23 cellular contexts compared by ENCODE assay signal in genomic region chr2:880201-880970, GRCh38.
"Had no signal": no experiment of that assay in that cellular context is flagged by ENCODE, and none has a peak within 500 bp of the region (broad histone marks: within the 10 kb centered on the region; RNA-seq: fewer than 3 reads in every experiment).

No MANE protein-coding gene starts in this region.

- H3K9me3 Mint-ChIP-seq: activated B cell treated with CpG ODN at 0.5 μM for 24 hours; activated naive CD8-positive, alpha-beta T cell treated with anti-CD3 and anti-CD28 coated beads, Interleukin-2, amount 50 U/mL, for 24 hours; dendritic cell treated with granulocyte-macrophage colony-stimulating factor and Interleukin-4, amounts not matched to agents 40 ng/mL and 50 ng/mL, for 4 days had no signal

- H3K27ac ChIP-seq: body of pancreas, cardiac muscle cell, left lung, sigmoid colon, upper lobe of left lung had no signal

- DNase-seq: activated B cell treated with CpG ODN at 0.5 μM for 24 hours; activated CD4-positive, alpha-beta T cell treated with anti-CD3 and anti-CD28 coated beads for 36 hours; activated CD4-positive, alpha-beta T cell treated with anti-CD3 and anti-CD28 coated beads, Interleukin-2, amount 50 U/mL, for 4 hours; activated gamma-delta T cell; activated naive CD4-positive, alpha-beta T cell treated with anti-CD3 and anti-CD28 coated beads, Interleukin-2, amount 50 U/mL, for 16 hours; activated naive CD8-positive, alpha-beta T cell treated with anti-CD3 and anti-CD28 coated beads, Interleukin-2, amount 50 U/mL, for 24 hours; activated T-cell treated with anti-CD3 and anti-CD28 coated beads for 4 hours; body of pancreas; effector CD4-positive, alpha-beta T cell; hippocampal formation; kidney glomerular epithelial cell; left lung; midbrain; nucleus accumbens; sigmoid colon; stimulated activated CD4-positive, alpha-beta T cell treated with anti-CD3 and anti-CD28 coated beads, Interleukin-4, amount 100 ng/mL, for 1 hour; stimulated activated naive CD4-positive, alpha-beta T cell treated with Interleukin-2 at 50 U/mL for 16 hours; T-helper 1 cell; T-helper 9 cell had no signal

- H3K27me3 Mint-ChIP-seq: dendritic cell treated with granulocyte-macrophage colony-stimulating factor and Interleukin-4, amounts not matched to agents 40 ng/mL and 50 ng/mL, for 4 days had no signal

- H3K4me1 Mint-ChIP-seq: activated B cell treated with CpG ODN at 0.5 μM for 24 hours; activated CD4-positive, alpha-beta T cell treated with anti-CD3 and anti-CD28 coated beads for 36 hours had no signal

- H3K4me3 Mint-ChIP-seq: activated B cell treated with CpG ODN at 0.5 μM for 24 hours; activated CD4-positive, alpha-beta T cell treated with anti-CD3 and anti-CD28 coated beads for 36 hours; activated naive CD8-positive, alpha-beta T cell treated with anti-CD3 and anti-CD28 coated beads, Interleukin-2, amount 50 U/mL, for 24 hours; dendritic cell treated with granulocyte-macrophage colony-stimulating factor and Interleukin-4, amounts not matched to agents 40 ng/mL and 50 ng/mL, for 4 days; nephron had no signal

- H3K4me3 ChIP-seq: body of pancreas, cardiac muscle cell, left lung, sigmoid colon, upper lobe of left lung had no signal

- H3K4me1 ChIP-seq: body of pancreas, left lung, upper lobe of left lung had no signal

- H3K9me3 ChIP-seq: body of pancreas, left lung, sigmoid colon, upper lobe of left lung had no signal

- H3K27me3 ChIP-seq: body of pancreas, upper lobe of left lung had no signal

- ATAC-seq: activated CD4-positive, alpha-beta T cell treated with anti-CD3 and anti-CD28 coated beads for 36 hours; body of pancreas; left lung had no signal

- H3K36me3 ChIP-seq: cardiac muscle cell, left lung, sigmoid colon, upper lobe of left lung had no signal

- H3K27ac Mint-ChIP-seq: activated B cell treated with CpG ODN at 0.5 μM for 24 hours; activated CD4-positive, alpha-beta T cell treated with anti-CD3 and anti-CD28 coated beads for 36 hours; activated naive CD8-positive, alpha-beta T cell treated with anti-CD3 and anti-CD28 coated beads, Interleukin-2, amount 50 U/mL, for 24 hours; dendritic cell treated with granulocyte-macrophage colony-stimulating factor and Interleukin-4, amounts not matched to agents 40 ng/mL and 50 ng/mL, for 4 days had no signal
